ENCODE assay signal across 8 cellular contexts in the genomic region with DNA sequence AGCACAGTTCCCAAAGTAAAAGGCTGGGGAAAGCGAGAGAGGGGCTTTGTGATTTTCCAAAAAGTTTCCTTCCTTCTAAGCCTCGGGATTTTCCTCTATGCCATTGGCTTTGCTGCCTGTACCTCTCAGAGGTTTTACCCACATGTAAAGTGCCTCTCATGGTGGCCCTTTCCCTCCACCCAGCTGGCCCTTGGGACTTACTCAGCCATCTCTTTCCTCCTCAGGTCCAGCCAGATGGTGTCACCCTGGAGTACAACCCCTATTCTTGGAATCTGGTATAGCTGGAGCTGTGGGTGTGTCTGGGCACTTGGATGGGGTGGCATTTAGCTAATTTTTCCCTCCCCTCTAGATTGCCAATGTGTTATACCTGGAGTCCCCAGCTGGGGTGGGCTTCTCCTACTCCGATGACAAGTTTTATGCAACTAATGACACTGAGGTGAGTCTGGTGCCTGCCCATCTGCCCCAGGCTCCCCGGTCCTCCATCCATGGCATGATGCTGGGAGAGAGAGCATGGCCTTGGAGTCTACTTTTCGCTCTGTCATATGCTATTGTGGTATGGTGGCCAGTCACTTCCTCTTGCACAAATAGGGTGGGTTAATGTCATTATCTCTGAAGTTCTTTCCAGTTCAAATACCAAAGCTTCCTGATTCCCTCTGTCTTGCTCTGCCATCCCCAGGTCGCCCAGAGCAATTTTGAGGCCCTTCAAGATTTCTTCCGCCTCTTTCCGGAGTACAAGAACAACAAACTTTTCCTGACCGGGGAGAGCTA. TPM values are rescaled to one million over a fixed set of nuclear protein-coding genes. Genes with fewer than 3 reads are reported as not detected.
A peak's percentile ranks its signal among the peaks of the same experiment; 100 is the strongest.
DNase-seq lines count a peak whose midpoint lies in the region; ATAC-seq lines count a peak whose summit lies in the region.

No MANE protein-coding gene starts in this region.

- H3K36me3 ChIP-seq in CD4-positive, alpha-beta memory T cell (ENCODE audit: insufficient read depth, low read length): peaks cover 12% of the 10 kb centered on the region

- no peaks in the 10 kb centered on the region for H3K9me3 ChIP-seq in CD4-positive, alpha-beta memory T cell (ENCODE audit: control insufficient read depth in 1 of 2, low read length in 2 of 2)

- peak overlapping the region; percentile 74 for H3K27ac ChIP-seq in CD4-positive, alpha-beta memory T cell (ENCODE audit: low read depth, low read length)

- POLR2A ChIA-PET in CD4-positive, alpha-beta memory T cell (lab: Charles Lee; ENCODE audit: partially characterized antibody): interaction anchor here (0.5 to 9.9 kb wide), 12 partner anchors 10 to 113 kb away, joined by 3 to 141 read pairs (median 4); a partner anchor contains a TSS

- H3K4me3 Mint-ChIP-seq in CD4-positive, alpha-beta memory T cell: peak overlapping the region; percentile 91 to 97 (median 93)
- peak overlapping the region; percentile 87 for H3K4me3 Mint-ChIP-seq in activated T-helper 2 cell treated with anti-CD3 and anti-CD28 coated beads, Interferon-gamma antibody, Interleukin-2, Interleukin-4, amounts not matched to agents 10 μg/mL and 5 μg/mL and 100 μg/mL, durations not matched to agents 14 hours and 24 hours and 36 hours (ENCODE audit: low read depth)
- H3K4me3 Mint-ChIP-seq in stimulated activated effector memory CD8-positive, alpha-beta T cell treated with anti-CD3 and anti-CD28 coated beads, Interleukin-12 subunit alpha, Interleukin-12 subunit beta, amount 100 ng/mL, for 72 hours: peak overlapping the region; percentile 89

- peaks cover 0 to 5% (median 0%) of the 10 kb centered on the region in 8 donors for H3K9me3 Mint-ChIP-seq in CD4-positive, alpha-beta memory T cell
- no peaks in the 10 kb centered on the region for H3K9me3 Mint-ChIP-seq in activated T-helper 2 cell treated with anti-CD3 and anti-CD28 coated beads, Interferon-gamma antibody, Interleukin-2, Interleukin-4, amounts not matched to agents 10 μg/mL and 5 μg/mL and 100 μg/mL, durations not matched to agents 14 hours and 24 hours and 36 hours
- no peaks in the 10 kb centered on the region for H3K9me3 Mint-ChIP-seq in stimulated activated effector memory CD8-positive, alpha-beta T cell treated with anti-CD3 and anti-CD28 coated beads, Interleukin-12 subunit alpha, Interleukin-12 subunit beta, amount 100 ng/mL, for 72 hours

- no peaks in the 10 kb centered on the region for H3K27me3 ChIP-seq in CD4-positive, alpha-beta memory T cell (ENCODE audit: insufficient read depth, low read length)

- DNase-seq in CD4-positive, alpha-beta memory T cell: no peak
- DNase-seq in HuH-7.5 (ENCODE audit: low spot score) (peak; percentile 61), pons (ENCODE audit: low spot score) (no peak)
- no peak for DNase-seq in activated T-helper 2 cell treated with anti-CD3 and anti-CD28 coated beads, Interferon-gamma antibody, Interleukin-2, Interleukin-4, amounts not matched to agents 10 μg/mL and 5 μg/mL and 100 μg/mL, durations not matched to agents 14 hours and 24 hours and 36 hours (ENCODE audit: low spot score)
- no peak for DNase-seq in stimulated activated effector memory CD8-positive, alpha-beta T cell treated with anti-CD3 and anti-CD28 coated beads, Interleukin-12 subunit alpha, Interleukin-12 subunit beta, amount 100 ng/mL, for 72 hours (ENCODE audit: low spot score in 2 of 2)

- H3K4me3 ChIP-seq in CD4-positive, alpha-beta memory T cell (ENCODE audit: low read length in 2 of 2): peak overlapping the region; percentile 69 to 79
- H3K4me3 ChIP-seq in iPS-11a (ENCODE audit: low read depth, low read length): peak overlapping the region; percentile 76

- H3K36me3 Mint-ChIP-seq in CD4-positive, alpha-beta memory T cell: peaks cover 0 to 20% of the 10 kb centered on the region in 2 donors
- peaks cover 11% of the 10 kb centered on the region for H3K36me3 Mint-ChIP-seq in activated T-helper 2 cell treated with anti-CD3 and anti-CD28 coated beads, Interferon-gamma antibody, Interleukin-2, Interleukin-4, amounts not matched to agents 10 μg/mL and 5 μg/mL and 100 μg/mL, durations not matched to agents 14 hours and 24 hours and 36 hours (ENCODE audit: low read depth)
- peaks cover 66% of the 10 kb centered on the region for H3K36me3 Mint-ChIP-seq in stimulated activated effector memory CD8-positive, alpha-beta T cell treated with anti-CD3 and anti-CD28 coated beads, Interleukin-12 subunit alpha, Interleukin-12 subunit beta, amount 100 ng/mL, for 72 hours

- H3K27ac Mint-ChIP-seq in CD4-positive, alpha-beta memory T cell: peak overlapping the region; percentile 64 to 93 (median 88)
- H3K27ac Mint-ChIP-seq in activated T-helper 2 cell treated with anti-CD3 and anti-CD28 coated beads, Interferon-gamma antibody, Interleukin-2, Interleukin-4, amounts not matched to agents 10 μg/mL and 5 μg/mL and 100 μg/mL, durations not matched to agents 14 hours and 24 hours and 36 hours: peak overlapping the region; percentile 62
- H3K27ac Mint-ChIP-seq in stimulated activated effector memory CD8-positive, alpha-beta T cell treated with anti-CD3 and anti-CD28 coated beads, Interleukin-12 subunit alpha, Interleukin-12 subunit beta, amount 100 ng/mL, for 72 hours: peak overlapping the region; percentile 94

- H3K4me1 ChIP-seq in CD4-positive, alpha-beta memory T cell (ENCODE audit: insufficient read depth, low read length): peaks cover 37% of the 10 kb centered on the region

- no peaks in the 10 kb centered on the region for H3K27me3 Mint-ChIP-seq in CD4-positive, alpha-beta memory T cell
- no peaks in the 10 kb centered on the region for H3K27me3 Mint-ChIP-seq in activated T-helper 2 cell treated with anti-CD3 and anti-CD28 coated beads, Interferon-gamma antibody, Interleukin-2, Interleukin-4, amounts not matched to agents 10 μg/mL and 5 μg/mL and 100 μg/mL, durations not matched to agents 14 hours and 24 hours and 36 hours (ENCODE audit: low read depth)

- peaks cover 19 to 44% (median 33%) of the 10 kb centered on the region in 4 donors for H3K4me1 Mint-ChIP-seq in CD4-positive, alpha-beta memory T cell
- peaks cover 25% of the 10 kb centered on the region for H3K4me1 Mint-ChIP-seq in activated T-helper 2 cell treated with anti-CD3 and anti-CD28 coated beads, Interferon-gamma antibody, Interleukin-2, Interleukin-4, amounts not matched to agents 10 μg/mL and 5 μg/mL and 100 μg/mL, durations not matched to agents 14 hours and 24 hours and 36 hours (ENCODE audit: low read depth)
- peaks cover 41% of the 10 kb centered on the region for H3K4me1 Mint-ChIP-seq in stimulated activated effector memory CD8-positive, alpha-beta T cell treated with anti-CD3 and anti-CD28 coated beads, Interleukin-12 subunit alpha, Interleukin-12 subunit beta, amount 100 ng/mL, for 72 hours

- ATAC-seq in stimulated activated effector memory CD8-positive, alpha-beta T cell treated with anti-CD3 and anti-CD28 coated beads, Interleukin-12 subunit alpha, Interleukin-12 subunit beta, amount 100 ng/mL, for 72 hours: no peak
- no peak for ATAC-seq in GM19467 (IDR thresholded peaks at IDR 0.05; ENCODE audit: unreplicated experiment)
- no peak for ATAC-seq in GM18858 (IDR thresholded peaks at IDR 0.05; ENCODE audit: unreplicated experiment)

- CTCF ChIA-PET in CD4-positive, alpha-beta memory T cell (lab: Charles Lee; ENCODE audit: partially characterized antibody): interaction anchor here (0.5 to 3.5 kb wide), 10 partner anchors 10 to 121 kb away, joined by 3 to 15 read pairs (median 4); a partner anchor contains a TSS

- intact Hi-C loops in CD4-positive, alpha-beta memory T cell (cut with micrococcal nuclease): no loop called here
- intact Hi-C loops in activated T-helper 2 cell treated with anti-CD3 and anti-CD28 coated beads, Interferon-gamma antibody, Interleukin-2, Interleukin-4, amounts not matched to agents 10 μg/mL and 5 μg/mL and 100 μg/mL, durations not matched to agents 14 hours and 24 hours and 36 hours (cut with micrococcal nuclease): loop anchor here (10.0 kb wide), 1 partner anchor 83 kb away; a partner anchor contains a TSS

RNA-seq across cellular contexts. Expression of a gene that starts 1.1 kb away (rescaled TPM):
- total RNA-seq in CD4-positive, alpha-beta memory T cell: 100 to 1,000 TPM; 102 to 103 TPM
- polyA plus RNA-seq in CD4-positive, alpha-beta memory T cell: 100 to 1,000 TPM; 143 to 165 TPM
- total RNA-seq in activated T-helper 2 cell treated with anti-CD3 and anti-CD28 coated beads, Interferon-gamma antibody, Interleukin-2, Interleukin-4, amounts not matched to agents 10 μg/mL and 5 μg/mL and 100 μg/mL, durations not matched to agents 14 hours and 24 hours and 36 hours: 49.0 and 51.9 TPM in 2 replicates

RNA-seq across cellular contexts. Expression of a gene that starts 1.2 kb away (rescaled TPM):
- total RNA-seq in CD4-positive, alpha-beta memory T cell: 1 to 10 TPM; 5.5 to 5.6 TPM
- polyA plus RNA-seq in CD4-positive, alpha-beta memory T cell: under 1 TPM; 0.29 to 0.75 TPM
- 2.0 and 3.3 TPM in 2 replicates for total RNA-seq in activated T-helper 2 cell treated with anti-CD3 and anti-CD28 coated beads, Interferon-gamma antibody, Interleukin-2, Interleukin-4, amounts not matched to agents 10 μg/mL and 5 μg/mL and 100 μg/mL, durations not matched to agents 14 hours and 24 hours and 36 hours

RNA-seq across cellular contexts. Expression of a gene that starts 4.8 kb away (rescaled TPM):
- 1 to 10 TPM; 2.8 to 4.7 TPM for total RNA-seq in CD4-positive, alpha-beta memory T cell
- under 1 TPM in 1 of 2 donors, not detected in 1; 0.38 TPM for polyA plus RNA-seq in CD4-positive, alpha-beta memory T cell
- total RNA-seq in activated T-helper 2 cell treated with anti-CD3 and anti-CD28 coated beads, Interferon-gamma antibody, Interleukin-2, Interleukin-4, amounts not matched to agents 10 μg/mL and 5 μg/mL and 100 μg/mL, durations not matched to agents 14 hours and 24 hours and 36 hours: 0.60 and 1.1 TPM in 2 replicates

RNA-seq across cellular contexts. Expression of a gene that starts 11.2 kb away (rescaled TPM):
- total RNA-seq in CD4-positive, alpha-beta memory T cell: 10 to 100 TPM; 18.2 to 18.5 TPM
- polyA plus RNA-seq in CD4-positive, alpha-beta memory T cell: 1 to 10 TPM in 1 of 2 donors, under 1 TPM in 1; 0.86 to 8.5 TPM
- 9.3 and 10.3 TPM in 2 replicates for total RNA-seq in activated T-helper 2 cell treated with anti-CD3 and anti-CD28 coated beads, Interferon-gamma antibody, Interleukin-2, Interleukin-4, amounts not matched to agents 10 μg/mL and 5 μg/mL and 100 μg/mL, durations not matched to agents 14 hours and 24 hours and 36 hours

RNA-seq across cellular contexts. Expression of a gene that starts 19.7 kb away (rescaled TPM):
- total RNA-seq in CD4-positive, alpha-beta memory T cell: under 1 TPM in 1 of 2 experiments, not detected in 1; 0.19 TPM
- under 1 TPM; 0.29 to 0.69 TPM for polyA plus RNA-seq in CD4-positive, alpha-beta memory T cell
- total RNA-seq in activated T-helper 2 cell treated with anti-CD3 and anti-CD28 coated beads, Interferon-gamma antibody, Interleukin-2, Interleukin-4, amounts not matched to agents 10 μg/mL and 5 μg/mL and 100 μg/mL, durations not matched to agents 14 hours and 24 hours and 36 hours: 5.5 TPM in 2 replicates
